26 cellular contexts compared by ENCODE assay signal in the genomic region with DNA sequence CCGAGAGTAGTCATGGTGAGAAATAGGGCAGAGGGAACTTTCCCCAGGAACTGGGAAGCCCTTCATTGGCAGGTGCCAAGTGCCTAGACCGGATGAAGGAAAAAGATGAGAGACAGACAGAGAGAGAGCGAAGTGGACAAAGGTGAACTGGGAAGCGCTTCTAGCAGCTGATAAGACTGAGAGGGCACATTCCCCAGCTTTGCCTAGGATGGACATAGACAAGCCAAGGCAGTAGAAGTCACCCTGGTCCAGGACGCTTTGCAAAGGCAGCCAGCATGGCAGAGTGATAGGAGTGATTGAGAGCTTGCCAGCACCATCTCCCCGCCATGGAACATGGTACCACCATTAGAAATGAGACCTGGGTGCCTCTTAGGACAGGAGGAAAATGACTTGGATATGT.
"Had no signal": no experiment of that assay in that cellular context is flagged by ENCODE, and none has a peak within 500 bp of the region (broad histone marks: within the 10 kb centered on the region; RNA-seq: fewer than 3 reads in every experiment).

No MANE protein-coding gene starts in this region.

- H3K9me3 Mint-ChIP-seq: mesothelial cell of epicardium; naive B cell; natural killer cell; nephron progenitor cell; neural progenitor cell; stimulated activated naive B cell treated with anti-CD40 and anti-IgM and Interleukin-4, amounts not matched to agents 10 μg/mL and 1 μg/mL and 100 μg/mL, for 72 hours had no signal

- ATAC-seq: heart right ventricle; left cardiac atrium; left lung; natural killer cell; psoas muscle; right lobe of liver; stimulated activated naive B cell treated with anti-CD40 and anti-IgM and Interleukin-4, amounts not matched to agents 10 μg/mL and 1 μg/mL and 100 μg/mL, for 72 hours; stimulated activated naive CD8-positive, alpha-beta T cell treated with anti-CD3 and anti-CD28 coated beads, Interleukin-15, Interleukin-2, amounts not matched to agents 100 U/mL and 50 U/mL, for 24 hours; upper lobe of right lung had no signal

- H3K4me3 ChIP-seq: heart right ventricle, hepatocyte, left lung, lung, neural progenitor cell, psoas muscle, right lobe of liver, smooth muscle cell, stomach, testis, thyroid gland, transverse colon, upper lobe of right lung, uterus had no signal

- H3K36me3 Mint-ChIP-seq: mesothelial cell of epicardium; naive B cell; natural killer cell; neural progenitor cell; stimulated activated naive B cell treated with anti-CD40 and anti-IgM and Interleukin-4, amounts not matched to agents 10 μg/mL and 1 μg/mL and 100 μg/mL, for 72 hours had no signal

- H3K27ac Mint-ChIP-seq: mesothelial cell of epicardium; naive B cell; natural killer cell; nephron progenitor cell; neural progenitor cell; stimulated activated naive B cell treated with anti-CD40 and anti-IgM and Interleukin-4, amounts not matched to agents 10 μg/mL and 1 μg/mL and 100 μg/mL, for 72 hours had no signal

- DNase-seq: heart right ventricle; kidney glomerular epithelial cell; left cardiac atrium; left lung; mesendoderm; naive B cell; natural killer cell; nephron progenitor cell; occipital lobe; psoas muscle; right lobe of liver; stimulated activated CD4-positive, alpha-beta T cell treated with anti-CD3 and anti-CD28 coated beads, Interleukin-2, amount 100 ng/mL, for 24 hours; stimulated activated CD4-positive, alpha-beta T cell treated with anti-CD3 and anti-CD28 coated beads, Interleukin-4, amount 100 ng/mL, for 1 hour; stimulated activated naive B cell treated with anti-CD40 and anti-IgM and Interleukin-4, amounts not matched to agents 10 μg/mL and 1 μg/mL and 100 μg/mL, for 72 hours; stimulated activated naive CD8-positive, alpha-beta T cell treated with anti-CD3 and anti-CD28 coated beads, Interleukin-15, Interleukin-2, amounts not matched to agents 100 U/mL and 50 U/mL, for 24 hours; stomach; testis; thyroid gland; transverse colon; upper lobe of right lung; uterus had no signal

- H3K27me3 Mint-ChIP-seq: naive B cell; stimulated activated naive B cell treated with anti-CD40 and anti-IgM and Interleukin-4, amounts not matched to agents 10 μg/mL and 1 μg/mL and 100 μg/mL, for 72 hours had no signal

- H3K4me3 Mint-ChIP-seq: mesothelial cell of epicardium; naive B cell; natural killer cell; nephron progenitor cell; neural progenitor cell; stimulated activated naive B cell treated with anti-CD40 and anti-IgM and Interleukin-4, amounts not matched to agents 10 μg/mL and 1 μg/mL and 100 μg/mL, for 72 hours had no signal

- H3K4me1 Mint-ChIP-seq: naive B cell; natural killer cell; stimulated activated naive B cell treated with anti-CD40 and anti-IgM and Interleukin-4, amounts not matched to agents 10 μg/mL and 1 μg/mL and 100 μg/mL, for 72 hours had no signal
